Comparison of ENCODE assay signal across 26 cellular contexts in the genomic region with DNA sequence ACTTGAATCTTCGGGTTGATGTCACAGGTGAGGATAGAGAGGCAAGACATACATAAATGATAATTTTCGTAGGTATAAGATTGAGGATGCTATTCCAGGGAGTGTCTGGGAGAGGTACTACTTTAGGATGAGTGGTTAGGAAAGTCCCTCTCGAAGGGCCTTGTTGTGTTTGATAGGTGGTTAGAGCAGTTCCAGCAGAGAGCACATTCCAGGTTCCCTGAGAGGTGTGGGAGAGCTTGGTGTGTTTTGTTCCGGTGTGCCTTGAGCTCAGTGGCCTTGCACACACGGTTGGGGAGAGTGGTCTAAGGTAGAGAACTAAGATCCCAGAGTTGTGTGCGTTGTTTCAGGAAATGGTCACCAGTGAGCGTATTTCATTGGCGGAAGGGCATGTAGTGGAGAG.
"Had no signal": no experiment of that assay in that cellular context is flagged by ENCODE, and none has a peak within 500 bp of the region (broad histone marks: within the 10 kb centered on the region; RNA-seq: fewer than 3 reads in every experiment).

No MANE protein-coding gene starts in this region.

- H3K27me3 ChIP-seq: neural progenitor cell, ovary, stomach, testis, tibial artery, vagina had no signal

- H3K4me2 ChIP-seq: neural progenitor cell had no signal

- FAIRE-seq: islet of Langerhans had no signal

- H3K36me3 ChIP-seq: left ventricle myocardium inferior, neural progenitor cell, ovary, prostate gland, tibial artery, vagina had no signal

- H3K9ac ChIP-seq: neural progenitor cell had no signal

- H3K9me3 ChIP-seq: left ventricle myocardium inferior, ovary, prostate gland, stomach, testis, tibial artery, vagina had no signal

- H3K27ac ChIP-seq: left ventricle myocardium inferior, neural progenitor cell, ovary, prostate gland, skin epidermis, stomach, testis, tibial artery, vagina had no signal

- H3K4me3 ChIP-seq: left ventricle myocardium inferior, neural progenitor cell, ovary, prostate gland, skin epidermis, stomach, testis, tibial artery, vagina had no signal

- DNase-seq: hypothalamus; immature natural killer cell; kidney; left colon; left ventricle myocardium inferior; mesendoderm; naive B cell; natural killer cell; nephron progenitor cell; ovary; retina; right cardiac atrium; stimulated activated CD4-positive, alpha-beta T cell treated with anti-CD3 and anti-CD28 coated beads, Interleukin-12 subunit alpha, Interleukin-12 subunit beta, amount 100 ng/mL, for 4 hours; stimulated activated CD4-positive, alpha-beta T cell treated with anti-CD3 and anti-CD28 coated beads, Interleukin-15, amount 100 ng/mL, for 24 hours; stimulated activated CD4-positive, alpha-beta T cell treated with anti-CD3 and anti-CD28 coated beads, Interleukin-2, amount 100 ng/mL, for 24 hours; stimulated activated CD4-positive, alpha-beta T cell treated with anti-CD3 and anti-CD28 coated beads, Interleukin-4, amount 100 ng/mL, for 1 hour; stimulated activated naive B cell treated with anti-CD40 and anti-IgM and Interleukin-4, amounts not matched to agents 10 μg/mL and 1 μg/mL and 100 μg/mL, for 72 hours; stimulated activated naive CD8-positive, alpha-beta T cell treated with anti-CD3 and anti-CD28 coated beads, Interleukin-15, Interleukin-2, amounts not matched to agents 100 U/mL and 50 U/mL, for 24 hours; stomach; testis; tibial artery had no signal

- H3K4me1 ChIP-seq: left ventricle myocardium inferior, neural progenitor cell, prostate gland, stomach, testis, tibial artery, vagina had no signal

- H2AFZ ChIP-seq: neural progenitor cell had no signal
